ENCODE assay signal across 8 cellular contexts in genomic region chr17:3602499-3602898, GRCh38. TPM values are rescaled to one million over a fixed set of nuclear protein-coding genes. Genes with fewer than 3 reads are reported as not detected.
DNase-seq lines count a peak whose midpoint lies in the region; ATAC-seq and TF ChIP-seq lines count a peak whose summit lies in the region.

No MANE protein-coding gene starts in this region.

- TF ChIP-seq POLR2A in Peyer's patch (IDR thresholded peaks at IDR 0.05), result no peak
- TF ChIP-seq POLR2A in thyroid gland (IDR thresholded peaks at IDR 0.05), result no peak

- intact Hi-C loops in Right ventricle myocardium superior (cut with DNase I), result no loop called here
- intact Hi-C loops in head of caudate nucleus (cut with DNase I), result no loop called here
- intact Hi-C loops in thyroid gland (cut with DNase I), result no loop called here

- H3K36me3 ChIP-seq in cardiac muscle cell (peaks cover 6% of the 10 kb centered on the region), Peyer's patch (peaks cover 0 to 16% (median 0%) of the 10 kb centered on the region in 3 donors), thyroid gland (no peaks in the 10 kb centered on the region)

- 71 to 73% methylated on average over 16 of the region's 16 CpGs for WGBS in thyroid gland, 2 donors

- H3K27ac ChIP-seq in cardiac muscle cell, result no peak overlapping the region
- H3K27ac ChIP-seq in Peyer's patch, result no peak overlapping the region
- no peak overlapping the region for H3K27ac ChIP-seq in thyroid gland

- peak; percentile 36 to 59 for DNase-seq in cardiac muscle cell (ENCODE audit: low read depth in 1 of 2, low spot score in 1 of 2)
- DNase-seq in Right ventricle myocardium superior, result no peak
- DNase-seq in Peyer's patch, result peak in 1 of 3 donors; percentile 57
- DNase-seq in fibroblast of mammary gland (ENCODE audit: low read depth), result peak; percentile 42
- peak in 2 of 3 donors; percentile 8 to 18 for DNase-seq in stimulated activated CD4-positive, alpha-beta T cell treated with anti-CD3 and anti-CD28 coated beads, TNF-alpha, amount 100 ng/mL, for 48 hours (ENCODE audit: low read depth in 3 of 3)
- DNase-seq in superior temporal gyrus (ENCODE audit: extremely low spot score), result no peak
- DNase-seq in head of caudate nucleus, result no peak
- DNase-seq in thyroid gland, result no peak

- no peaks in the 10 kb centered on the region for H3K4me1 ChIP-seq in cardiac muscle cell (ENCODE audit: low read depth)
- H3K4me1 ChIP-seq in Peyer's patch, result no peaks in the 10 kb centered on the region
- no peaks in the 10 kb centered on the region for H3K4me1 ChIP-seq in thyroid gland

- H3K9me3 ChIP-seq in cardiac muscle cell (ENCODE audit: low read depth), result no peaks in the 10 kb centered on the region
- no peaks in the 10 kb centered on the region for H3K9me3 ChIP-seq in Peyer's patch
- H3K9me3 ChIP-seq in thyroid gland, result no peaks in the 10 kb centered on the region

- ATAC-seq in Right ventricle myocardium superior (ENCODE audit: poor library complexity), result no peak

- H3K27me3 ChIP-seq in cardiac muscle cell, result no peaks in the 10 kb centered on the region
- no peaks in the 10 kb centered on the region for H3K27me3 ChIP-seq in Peyer's patch
- no peaks in the 10 kb centered on the region for H3K27me3 ChIP-seq in thyroid gland

- H3K4me3 ChIP-seq in cardiac muscle cell (no peak overlapping the region), Peyer's patch (no peak overlapping the region), fibroblast of mammary gland (ENCODE audit: control insufficient read depth, low read depth, low read length) (no peak overlapping the region), thyroid gland (replicated peaks in 1 of 3) (no peak overlapping the region)

- TF ChIP-seq CTCF in cardiac muscle cell (IDR thresholded peaks at IDR 0.05; ENCODE audit: low read depth, low read length), result peak; percentile 38
- peak; percentile 19 to 52 (median 45) for TF ChIP-seq CTCF in Peyer's patch (IDR thresholded peaks at IDR 0.05)
- TF ChIP-seq CTCF in fibroblast of mammary gland (conservative IDR thresholded peaks at IDR 0.05; ENCODE audit: control insufficient read depth, insufficient read depth, low read depth, low read length), result peak; percentile 43
- peak in 3 of 6 experiments; percentile 17 to 22 (median 21) for TF ChIP-seq CTCF in thyroid gland (IDR thresholded peaks at IDR 0.05)

RNA-seq across cellular contexts. Expression of gene TRPV1, which starts 6.7 kb away (rescaled TPM):
- total RNA-seq in cardiac muscle cell, result 5.4 and 7.1 TPM in 2 replicates
- polyA plus RNA-seq in cardiac muscle cell, result 4.0 and 5.0 TPM in 2 replicates
- total RNA-seq in Right ventricle myocardium superior, result 4.0 TPM
- total RNA-seq in Peyer's patch, result 10 to 100 TPM; 13.2 to 56.8 (median 36.3) TPM
- 1 to 10 TPM; 2.9 to 5.3 (median 4.0) TPM for total RNA-seq in thyroid gland

RNA-seq across cellular contexts. Expression of gene SHPK, which starts 33.6 kb away (rescaled TPM):
- total RNA-seq in cardiac muscle cell (6.1 and 8.8 TPM in 2 replicates), Right ventricle myocardium superior (4.7 TPM), Peyer's patch (10 to 100 TPM in 3 of 4 donors, 1 to 10 TPM in 1; 5.8 to 83.8 (median 44.9) TPM), thyroid gland (10 to 100 TPM; 16.1 to 18.4 (median 17.6) TPM)
- polyA plus RNA-seq in cardiac muscle cell, result 3.6 and 5.0 TPM in 2 replicates

RNA-seq across cellular contexts. Expression of gene CTNS, which starts 34.1 kb away (rescaled TPM):
- total RNA-seq in cardiac muscle cell (17.0 and 21.1 TPM in 2 replicates), Right ventricle myocardium superior (5.1 TPM), Peyer's patch (10 to 100 TPM; 21.5 to 30.1 (median 27.7) TPM), thyroid gland (10 to 100 TPM; 21.4 to 36.6 (median 28.6) TPM)
- 13.5 and 17.8 TPM in 2 replicates for polyA plus RNA-seq in cardiac muscle cell

RNA-seq across cellular contexts. Expression of gene TRPV3, which starts 44.9 kb away (rescaled TPM):
- total RNA-seq in cardiac muscle cell (1.8 and 2.0 TPM in 2 replicates), Right ventricle myocardium superior (1.0 TPM), Peyer's patch (10 to 100 TPM in 3 of 4 donors, 1 to 10 TPM in 1; 5.0 to 39.1 (median 16.5) TPM), thyroid gland (1 to 10 TPM in 3 of 4 donors, under 1 TPM in 1; 0.11 to 1.2 (median 1.0) TPM)
- 1.1 and 1.2 TPM in 2 replicates for polyA plus RNA-seq in cardiac muscle cell

Comparison
In these comparisons a context has a peak if more than half of its experiments do, and no peak if none do; other contexts are left out.
1. DNase-seq: peak in cardiac muscle cell (2 of 2), fibroblast of mammary gland (single experiment) and stimulated activated CD4-positive, alpha-beta T cell treated with anti-CD3 and anti-CD28 coated beads, TNF-alpha, amount 100 ng/mL, for 48 hours (2 of 3); none in Right ventricle myocardium superior (single experiment), superior temporal gyrus (single experiment), head of caudate nucleus (0 of 42) and thyroid gland (0 of 2).